21 cellular contexts compared by ENCODE assay signal in the genomic region with DNA sequence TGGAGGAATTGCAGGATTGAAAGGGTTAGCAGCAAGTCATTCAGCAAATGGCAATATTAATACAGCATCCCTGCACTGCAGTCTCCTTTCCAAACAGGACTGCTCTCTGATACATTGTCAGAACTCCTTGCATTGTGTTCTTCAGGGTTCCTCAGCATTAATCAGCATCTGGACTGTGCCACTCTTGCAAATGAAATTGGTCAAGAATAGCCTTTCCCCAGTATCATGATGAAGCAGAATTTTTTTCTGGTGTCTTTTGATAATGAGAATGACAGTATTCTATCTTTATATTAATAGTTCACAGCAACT.
"Had no signal": no experiment of that assay in that cellular context is flagged by ENCODE, and none has a peak within 500 bp of the region (broad histone marks: within the 10 kb centered on the region; RNA-seq: fewer than 3 reads in every experiment).

No MANE protein-coding gene starts in this region.

- H3K27ac ChIP-seq: dorsolateral prefrontal cortex, gastrocnemius medialis, heart right ventricle, pancreas, right lobe of liver, testis had no signal

- ATAC-seq: heart right ventricle; left colon; left ventricle myocardium superior; pancreas; right lobe of liver; stimulated activated naive B cell treated with anti-CD40 and anti-IgM and Interleukin-4, amounts not matched to agents 10 μg/mL and 1 μg/mL and 100 μg/mL, for 72 hours; stimulated activated naive CD8-positive, alpha-beta T cell treated with anti-CD3 and anti-CD28 coated beads, Interleukin-15, amount 100 ng/mL, for 72 hours had no signal

- H3K4me1 ChIP-seq: gastrocnemius medialis, heart right ventricle, pancreas, right lobe of liver had no signal

- H3K9me3 ChIP-seq: gastrocnemius medialis, heart right ventricle, pancreas, right lobe of liver, testis had no signal

- DNase-seq: cortex of kidney; dorsolateral prefrontal cortex; effector CD8-positive, alpha-beta T cell; gastrocnemius medialis; heart right ventricle; immature natural killer cell; left colon; left ventricle myocardium superior; mesenchymal stem cell; midbrain; naive B cell; nucleus accumbens; pancreas; right lobe of liver; stimulated activated CD4-positive, alpha-beta T cell treated with anti-CD3 and anti-CD28 coated beads, Interleukin-2, amount 100 ng/mL, for 24 hours; stimulated activated CD4-positive, alpha-beta T cell treated with anti-CD3 and anti-CD28 coated beads, Interleukin-4, amount 100 ng/mL, for 4 hours; stimulated activated naive B cell treated with anti-CD40 and anti-IgM and Interleukin-4, amounts not matched to agents 10 μg/mL and 1 μg/mL and 100 μg/mL, for 72 hours; stimulated activated naive CD8-positive, alpha-beta T cell treated with anti-CD3 and anti-CD28 coated beads, Interleukin-15, amount 100 ng/mL, for 72 hours; testis; trophoblast cell had no signal

- H3K4me3 ChIP-seq: dorsolateral prefrontal cortex, gastrocnemius medialis, heart right ventricle, lung, pancreas, right lobe of liver, testis had no signal

- H3K27me3 ChIP-seq: gastrocnemius medialis, heart right ventricle, pancreas, right lobe of liver, testis had no signal

- H3K36me3 ChIP-seq: gastrocnemius medialis, heart right ventricle, pancreas, right lobe of liver had no signal
